8 cellular contexts compared by ENCODE assay signal in genomic region chr3:138118863-138119766, GRCh38. TPM values are rescaled to one million over a fixed set of nuclear protein-coding genes. Genes with fewer than 3 reads are reported as not detected.
DNase-seq lines count a peak whose midpoint lies in the region; ATAC-seq and TF ChIP-seq lines count a peak whose summit lies in the region.

No MANE protein-coding gene starts in this region.

- TF ChIP-seq POLR2A in right lobe of liver (IDR thresholded peaks at IDR 0.05), result no peak

- DNase-seq in AML-193 (lab: John Stamatoyannopoulos, UW), result peak; percentile 66 to 71
- peak; percentile 22 for DNase-seq in NCI-H345 treated with DMSO at 0.1 percent for 48 hours (lab: John Stamatoyannopoulos, UW; ENCODE audit: unreplicated experiment)
- peak; percentile 24 to 52 for DNase-seq in activated CD4-positive, alpha-beta T cell treated with anti-CD3 and anti-CD28 coated beads for 24 hours (ENCODE audit: low read depth in 2 of 2)
- peak; percentile 81 for DNase-seq in choroid plexus epithelial cell (ENCODE audit: low read depth)
- DNase-seq in right lobe of liver, result peak; percentile 68 to 69 (median 68)
- peak; percentile 24 for DNase-seq in stimulated activated CD8-positive, alpha-beta memory T cell treated with anti-CD3 and anti-CD28 coated beads, Interleukin-15, amount 100 ng/mL, for 24 hours (ENCODE audit: low read depth)

- TF ChIP-seq CTCF in choroid plexus epithelial cell (conservative IDR thresholded peaks at IDR 0.05; ENCODE audit: low read depth, low read length) (peak; percentile 97), right lobe of liver (IDR thresholded peaks at IDR 0.05) (peak; percentile 68 to 81 (median 76))

- WGBS in right lobe of liver (ENCODE audit: insufficient coverage, low coverage, low lambda C conversion rate, missing lambda C conversion rate), result 25% methylated on average over 10 of the region's 11 CpGs

- H3K27ac ChIP-seq in right lobe of liver, result no peak overlapping the region

- intact Hi-C loops in right lobe of liver (cut with DNase I), result loop anchor here (5.0 kb wide), 1 partner anchor 52 kb away; no protein-coding TSS in a partner anchor

- H3K27me3 ChIP-seq in right lobe of liver, result no peaks in the 10 kb centered on the region

- ATAC-seq in GM19035 (IDR thresholded peaks at IDR 0.05; ENCODE audit: unreplicated experiment) (peak; percentile 66), HG03342 (IDR thresholded peaks at IDR 0.05; ENCODE audit: unreplicated experiment) (peak; percentile 79), right lobe of liver (peak; percentile 81 to 88 (median 86))

- no peaks in the 10 kb centered on the region for H3K36me3 ChIP-seq in right lobe of liver

- H3K4me1 ChIP-seq in right lobe of liver, result peaks cover 0 to 4% (median 0%) of the 10 kb centered on the region in 4 donors

- no peak overlapping the region for H3K4me3 ChIP-seq in choroid plexus epithelial cell (ENCODE audit: low read depth, low read length)
- H3K4me3 ChIP-seq in right lobe of liver, result no peak overlapping the region

- H3K9me3 ChIP-seq in right lobe of liver, result no peaks in the 10 kb centered on the region

RNA-seq across cellular contexts. Expression of gene DZIP1L, which starts 3.7 kb away (rescaled TPM):
- 1 to 10 TPM in 5 of 6 experiments, under 1 TPM in 1; 0.92 to 2.2 (median 1.2) TPM for total RNA-seq in right lobe of liver

RNA-seq across cellular contexts. Expression of gene A4GNT, which starts 13.1 kb away (rescaled TPM):
- not detected for total RNA-seq in right lobe of liver

RNA-seq across cellular contexts. Expression of gene DBR1, which starts 55.6 kb away (rescaled TPM):
- total RNA-seq in right lobe of liver, result 1 to 10 TPM; 3.2 to 6.1 (median 4.6) TPM

Comparison
In these comparisons a context has a peak if more than half of its experiments do, and no peak if none do; other contexts are left out.
1. DNase-seq: peak in every context shown above with its lines; median percentile 81 in choroid plexus epithelial cell; 68 in AML-193; 68 in right lobe of liver; 38 in activated CD4-positive, alpha-beta T cell treated with anti-CD3 and anti-CD28 coated beads for 24 hours; 24 in stimulated activated CD8-positive, alpha-beta memory T cell treated with anti-CD3 and anti-CD28 coated beads, Interleukin-15, amount 100 ng/mL, for 24 hours; 22 in NCI-H345 treated with DMSO at 0.1 percent for 48 hours.